1 cellular context compared by ENCODE assay signal in the genomic region with DNA sequence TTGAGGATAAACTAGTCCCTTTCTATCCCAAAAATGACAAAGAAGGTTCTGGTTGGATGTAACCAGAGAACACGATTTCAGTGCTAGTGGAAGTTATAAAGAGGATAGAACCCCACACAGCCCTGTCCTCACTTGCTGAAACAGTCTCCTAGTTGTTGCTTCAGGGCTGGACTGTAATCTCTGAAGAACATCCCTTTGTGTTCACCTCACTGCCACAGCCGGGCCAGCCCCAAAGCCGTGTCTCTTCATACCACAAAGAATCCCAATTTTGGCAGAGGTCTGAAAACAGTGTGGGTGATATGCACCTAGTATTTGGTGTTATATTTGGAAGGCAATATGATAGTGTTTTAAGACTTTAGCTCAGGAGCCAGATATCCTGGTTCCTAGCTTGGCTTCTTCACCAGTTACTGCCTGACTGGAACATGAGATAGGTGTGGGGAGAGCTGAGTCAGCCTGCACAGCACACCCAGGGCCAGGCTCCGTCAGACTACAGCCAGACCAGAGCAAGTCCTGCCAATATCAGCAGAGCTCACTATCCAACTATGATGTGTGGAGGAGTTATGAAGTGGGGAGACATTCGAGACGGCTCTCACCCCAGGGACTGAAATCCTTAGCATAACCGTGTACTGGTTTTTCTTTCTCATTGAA.
TF ChIP-seq lines count a peak whose summit lies in the region.

No MANE protein-coding gene starts in this region.

TF ChIP-seq in H1, 55 proteins besides CTCF, POLR2A, EP300 and RAD21:
- no peak for TF ChIP-seq TAF1 (IDR thresholded peaks at IDR 0.05; ENCODE audit: low read depth, low read length)
- no peak for TF ChIP-seq RBBP5 (IDR thresholded peaks at IDR 0.05; ENCODE audit: borderline replicate concordance, low read depth, low read length)
- TF ChIP-seq, protein P1, sequence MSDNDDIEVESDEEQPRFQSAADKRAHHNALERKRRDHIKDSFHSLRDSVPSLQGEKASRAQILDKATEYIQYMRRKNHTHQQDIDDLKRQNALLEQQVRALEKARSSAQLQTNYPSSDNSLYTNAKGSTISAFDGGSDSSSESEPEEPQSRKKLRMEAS (IDR thresholded peaks at IDR 0.05): no peak
- TF ChIP-seq KDM1A (IDR thresholded peaks at IDR 0.05; ENCODE audit: borderline replicate concordance, low read length): no peak
- no peak for TF ChIP-seq TBP (IDR thresholded peaks at IDR 0.05; ENCODE audit: low read depth, low read length)
- no peak for TF ChIP-seq EZH2 (IDR thresholded peaks at IDR 0.05; ENCODE audit: low read depth, low read length, severe bottlenecking)
- TF ChIP-seq CEBPB (IDR thresholded peaks at IDR 0.05; ENCODE audit: low read depth, low read length): no peak
- no peak for TF ChIP-seq JUN (IDR thresholded peaks at IDR 0.05; ENCODE audit: low read depth, low read length)
- no peak for TF ChIP-seq SIN3A (conservative IDR thresholded peaks at IDR 0.05 in 1 of 2, IDR thresholded peaks at IDR 0.05 in 1 of 2; ENCODE audit: low read depth in 1 of 2, low read length in 2 of 2)
TF ChIP-seq in H1: peak in this region for 0.
